Comparison of ENCODE assay signal across 22 cellular contexts in genomic region chr22:50171965-50172421, GRCh38. TPM values are rescaled to one million over a fixed set of nuclear protein-coding genes. Genes with fewer than 3 reads are reported as not detected.
DNase-seq lines count a peak whose midpoint lies in the region; ATAC-seq and TF ChIP-seq lines count a peak whose summit lies in the region.
"Had no signal": no experiment of that assay in that cellular context is flagged by ENCODE, and none has a peak within 500 bp of the region (broad histone marks: within the 10 kb centered on the region; RNA-seq: fewer than 3 reads in every experiment).

No MANE protein-coding gene starts in this region.

- H3K9me3 Mint-ChIP-seq in activated CD8-positive, alpha-beta T cell treated with anti-CD3 and anti-CD28 coated beads for 36 hours: no peaks in the 10 kb centered on the region
- no peaks in the 10 kb centered on the region for H3K9me3 Mint-ChIP-seq in activated CD8-positive, alpha-beta T cell treated with anti-CD3 and anti-CD28 coated beads, Interleukin-2, amount 10 ng/mL, durations not matched to agents 7 days and 5 days (ENCODE audit: insufficient read depth)
- H3K9me3 Mint-ChIP-seq in osteocyte (ENCODE audit: unreplicated experiment): no peaks in the 10 kb centered on the region
- H3K9me3 Mint-ChIP-seq: IgD-negative memory B cell had no signal

- CTCF ChIA-PET in activated CD8-positive, alpha-beta T cell treated with anti-CD3 and anti-CD28 coated beads for 36 hours (lab: Charles Lee): no interaction called here
- CTCF ChIA-PET in activated CD8-positive, alpha-beta T cell treated with anti-CD3 and anti-CD28 coated beads, Interleukin-2, amount 10 ng/mL, durations not matched to agents 7 days and 5 days (lab: Charles Lee): interaction anchor here (0.7 kb wide), 1 partner anchor 118 kb away, joined by 3 read pairs; no protein-coding TSS in a partner anchor
- CTCF ChIA-PET in HEK293 (lab: Yijun Ruan, JAX): no interaction called here

- no peaks in the 10 kb centered on the region for H3K36me3 Mint-ChIP-seq in activated CD8-positive, alpha-beta T cell treated with anti-CD3 and anti-CD28 coated beads for 36 hours (ENCODE audit: low read depth)
- no peaks in the 10 kb centered on the region for H3K36me3 Mint-ChIP-seq in activated CD8-positive, alpha-beta T cell treated with anti-CD3 and anti-CD28 coated beads, Interleukin-2, amount 10 ng/mL, durations not matched to agents 7 days and 5 days (ENCODE audit: low read depth)
- H3K36me3 Mint-ChIP-seq in osteocyte (ENCODE audit: unreplicated experiment): no peaks in the 10 kb centered on the region
- H3K36me3 Mint-ChIP-seq: activated CD8-positive, alpha-beta memory T cell treated with anti-CD3 and anti-CD28 coated beads, Interleukin-2, amount 10 ng/mL, durations not matched to agents 7 days and 5 days; IgD-negative memory B cell had no signal

- no peak for TF ChIP-seq CTCF in activated CD8-positive, alpha-beta T cell treated with anti-CD3 and anti-CD28 coated beads for 36 hours (IDR thresholded peaks at IDR 0.05)
- no peak for TF ChIP-seq CTCF in HEK293 (tag by site-specific recombination; IDR thresholded peaks at IDR 0.05)
- no peak for TF ChIP-seq CTCF in osteocyte (IDR thresholded peaks at IDR 0.05)

- no peak for ATAC-seq in activated CD8-positive, alpha-beta T cell treated with anti-CD3 and anti-CD28 coated beads for 36 hours
- no peak for ATAC-seq in activated CD8-positive, alpha-beta T cell treated with anti-CD3 and anti-CD28 coated beads, Interleukin-2, amount 10 ng/mL, durations not matched to agents 7 days and 5 days
- peak; percentile 8 for ATAC-seq in esophagus mucosa
- ATAC-seq: activated CD8-positive, alpha-beta memory T cell treated with anti-CD3 and anti-CD28 coated beads, Interleukin-2, amount 10 ng/mL, durations not matched to agents 7 days and 5 days had no signal

- no peak overlapping the region for H3K4me3 ChIP-seq in HEK293 (ENCODE audit: low read depth, low read length)
- H3K4me3 ChIP-seq: esophagus muscularis mucosa, heart right ventricle, sigmoid colon, SJSA1, uterus had no signal

- H3K4me1 Mint-ChIP-seq in activated CD8-positive, alpha-beta T cell treated with anti-CD3 and anti-CD28 coated beads for 36 hours (ENCODE audit: low read depth): peaks cover 5% of the 10 kb centered on the region
- H3K4me1 Mint-ChIP-seq in activated CD8-positive, alpha-beta T cell treated with anti-CD3 and anti-CD28 coated beads, Interleukin-2, amount 10 ng/mL, durations not matched to agents 7 days and 5 days (ENCODE audit: low read depth): peaks cover 4% of the 10 kb centered on the region
- peaks cover 5% of the 10 kb centered on the region for H3K4me1 Mint-ChIP-seq in osteocyte (ENCODE audit: unreplicated experiment)

- H3K4me3 Mint-ChIP-seq in activated CD8-positive, alpha-beta T cell treated with anti-CD3 and anti-CD28 coated beads for 36 hours: peak overlapping the region; percentile 29
- no peak overlapping the region for H3K4me3 Mint-ChIP-seq in activated CD8-positive, alpha-beta T cell treated with anti-CD3 and anti-CD28 coated beads, Interleukin-2, amount 10 ng/mL, durations not matched to agents 7 days and 5 days
- H3K4me3 Mint-ChIP-seq in osteocyte (ENCODE audit: unreplicated experiment): peak overlapping the region; percentile 45

- H3K27ac Mint-ChIP-seq in activated CD8-positive, alpha-beta T cell treated with anti-CD3 and anti-CD28 coated beads for 36 hours: no peak overlapping the region
- H3K27ac Mint-ChIP-seq in activated CD8-positive, alpha-beta T cell treated with anti-CD3 and anti-CD28 coated beads, Interleukin-2, amount 10 ng/mL, durations not matched to agents 7 days and 5 days: no peak overlapping the region
- no peak overlapping the region for H3K27ac Mint-ChIP-seq in osteocyte (ENCODE audit: unreplicated experiment)
- H3K27ac Mint-ChIP-seq: activated CD8-positive, alpha-beta memory T cell treated with anti-CD3 and anti-CD28 coated beads, Interleukin-2, amount 10 ng/mL, durations not matched to agents 7 days and 5 days; IgD-negative memory B cell had no signal

- no peak for DNase-seq in activated CD8-positive, alpha-beta T cell treated with anti-CD3 and anti-CD28 coated beads for 36 hours
- no peak for DNase-seq in activated CD8-positive, alpha-beta T cell treated with anti-CD3 and anti-CD28 coated beads, Interleukin-2, amount 10 ng/mL, durations not matched to agents 7 days and 5 days
- DNase-seq in osteocyte (ENCODE audit: extremely low spot score, unreplicated experiment) (no peak), NOMO-1 treated with dmso at 0.1 percent for 144 hours (lab: John Stamatoyannopoulos, UW; ENCODE audit: unreplicated experiment) (no peak)
- no peak for DNase-seq in activated CD8-positive, alpha-beta memory T cell treated with anti-CD3 and anti-CD28 coated beads for 24 hours
- DNase-seq in stimulated activated naive CD4-positive, alpha-beta T cell treated with Interleukin-2 at 50 U/mL for 16 hours (lab: John Stamatoyannopoulos, UW): no peak
- DNase-seq: activated CD8-positive, alpha-beta memory T cell treated with anti-CD3 and anti-CD28 coated beads, Interleukin-2, amount 10 ng/mL, durations not matched to agents 7 days and 5 days; amniotic stem cell; GOT3; heart right ventricle; NCI-H1092; NCI-H2171 treated with DMSO at 0.1 percent for 48 hours; NK-92 treated with Interleukin-12 subunit alpha and Interleukin-12 subunit beta, amount 100 ng/mL, for 24 hours; sigmoid colon; stimulated activated CD4-positive, alpha-beta T cell treated with anti-CD3 and anti-CD28 coated beads, Interleukin-4, amount 100 ng/mL, for 24 hours; uterus had no signal

- POLR2A ChIA-PET in activated CD8-positive, alpha-beta T cell treated with anti-CD3 and anti-CD28 coated beads for 36 hours (lab: Charles Lee): interaction anchor here (1.3 kb wide), 1 partner anchor 20 kb away, joined by 8 read pairs; no protein-coding TSS in a partner anchor
- POLR2A ChIA-PET in activated CD8-positive, alpha-beta T cell treated with anti-CD3 and anti-CD28 coated beads, Interleukin-2, amount 10 ng/mL, durations not matched to agents 7 days and 5 days (lab: Charles Lee): interaction anchor here (1.0 kb wide), 1 partner anchor 10 kb away, joined by 4 read pairs; no protein-coding TSS in a partner anchor
- POLR2A ChIA-PET in HEK293 (lab: Yijun Ruan, JAX): interaction anchor here (0.9 kb wide), 1 partner anchor 28 kb away, joined by 5 read pairs; no protein-coding TSS in a partner anchor

- H3K4me1 ChIP-seq in HEK293 (ENCODE audit: control insufficient read depth, insufficient read depth, low read length): no peaks in the 10 kb centered on the region

- peaks cover 0 to 1% of the 10 kb centered on the region in 2 experiments; a peak in 1 of 3 replicates for H3K36me3 ChIP-seq in HEK293 (ENCODE audit: control insufficient read depth in 2 of 2, insufficient read depth in 1 of 2, low read length in 2 of 2)
- H3K36me3 ChIP-seq: esophagus muscularis mucosa, heart right ventricle, sigmoid colon, SJSA1, uterus had no signal

- H3K27ac ChIP-seq in HEK293 (ENCODE audit: extremely low read depth, low read depth, low read length): no peak overlapping the region
- H3K27ac ChIP-seq: coronary artery, esophagus muscularis mucosa, heart right ventricle, sigmoid colon, SJSA1, uterus had no signal

- no peaks in the 10 kb centered on the region for H3K9me3 ChIP-seq in HEK293 (ENCODE audit: control insufficient read depth, insufficient read depth, low read depth, low read length)
- H3K9me3 ChIP-seq: esophagus muscularis mucosa, heart right ventricle, sigmoid colon, SJSA1, uterus had no signal

- H3K27me3 Mint-ChIP-seq in activated CD8-positive, alpha-beta T cell treated with anti-CD3 and anti-CD28 coated beads for 36 hours: peaks cover 38% of the 10 kb centered on the region
- peaks cover 33% of the 10 kb centered on the region for H3K27me3 Mint-ChIP-seq in activated CD8-positive, alpha-beta T cell treated with anti-CD3 and anti-CD28 coated beads, Interleukin-2, amount 10 ng/mL, durations not matched to agents 7 days and 5 days (ENCODE audit: low read depth)
- peaks cover 15% of the 10 kb centered on the region for H3K27me3 Mint-ChIP-seq in osteocyte (ENCODE audit: unreplicated experiment)

- intact Hi-C loops in activated CD8-positive, alpha-beta T cell treated with anti-CD3 and anti-CD28 coated beads for 36 hours (cut with micrococcal nuclease): no loop called here

TF ChIP-seq in HEK293, 187 proteins besides CTCF, POLR2A, EP300 and RAD21 (continues in another document):
- TF ChIP-seq ZNF747 (tag by site-specific recombination; IDR thresholded peaks at IDR 0.05) (no peak), ZNF404 (tag by site-specific recombination; IDR thresholded peaks at IDR 0.05) (no peak)

RNA-seq across cellular contexts. Expression of gene PANX2, which starts 1.5 kb away (rescaled TPM):
- 1 to 10 TPM; 3.3 to 3.9 TPM for total RNA-seq in activated CD8-positive, alpha-beta T cell treated with anti-CD3 and anti-CD28 coated beads for 36 hours
- total RNA-seq in activated CD8-positive, alpha-beta T cell treated with anti-CD3 and anti-CD28 coated beads, Interleukin-2, amount 10 ng/mL, durations not matched to agents 7 days and 5 days: under 1 TPM in 1 of 2 experiments, not detected in 1; 0.10 TPM
- 0.92 TPM for total RNA-seq in esophagus mucosa
- 1.5 and 1.6 TPM in 2 replicates for total RNA-seq in osteocyte

RNA-seq across cellular contexts. Expression of gene TRABD, which starts 13.7 kb away (rescaled TPM):
- total RNA-seq in activated CD8-positive, alpha-beta T cell treated with anti-CD3 and anti-CD28 coated beads for 36 hours: 100 to 1,000 TPM; 110 to 114 TPM
- total RNA-seq in activated CD8-positive, alpha-beta T cell treated with anti-CD3 and anti-CD28 coated beads, Interleukin-2, amount 10 ng/mL, durations not matched to agents 7 days and 5 days: 100 to 1,000 TPM; 115 to 129 TPM
- total RNA-seq in esophagus mucosa: 32.6 TPM
- 24.3 and 25.9 TPM in 2 replicates for total RNA-seq in osteocyte

RNA-seq across cellular contexts. Expression of gene SELENOO, which starts 28.8 kb away (rescaled TPM):
- total RNA-seq in activated CD8-positive, alpha-beta T cell treated with anti-CD3 and anti-CD28 coated beads for 36 hours: 10 to 100 TPM; 24.0 to 25.5 TPM
- 10 to 100 TPM; 23.6 to 24.4 TPM for total RNA-seq in activated CD8-positive, alpha-beta T cell treated with anti-CD3 and anti-CD28 coated beads, Interleukin-2, amount 10 ng/mL, durations not matched to agents 7 days and 5 days
- total RNA-seq in esophagus mucosa: 13.3 TPM
- total RNA-seq in osteocyte: 23.9 and 25.0 TPM in 2 replicates
